In genomic region chr1:149888160-149888998, GRCh38 we compare ENCODE assay signal across 8 cellular contexts. TPM values are rescaled to one million over a fixed set of nuclear protein-coding genes. Genes with fewer than 3 reads are reported as not detected.
A peak's percentile ranks its signal among the peaks of the same experiment; 100 is the strongest.
DNase-seq lines count a peak whose midpoint lies in the region; ATAC-seq and TF ChIP-seq lines count a peak whose summit lies in the region.

No MANE protein-coding gene starts in this region.

- H3K79me2 ChIP-seq in PC-9 (ENCODE audit: low read depth): peaks cover 18% of the 10 kb centered on the region
- peaks cover 3% of the 10 kb centered on the region for H3K79me2 ChIP-seq in fibroblast of lung (ENCODE audit: control insufficient read depth, insufficient read depth, low read length)

- POLR2A ChIA-PET in PC-9 (lab: Charles Lee; ENCODE audit: unreplicated experiment): interaction anchor here (0.6 to 2.4 kb wide), 11 partner anchors 33 to 394 kb away, joined by 3 to 33 read pairs (median 6); partner anchors contain the start of genes CIART, OTUD7B and PLEKHO1
- POLR2A ChIA-PET in naive thymus-derived CD8-positive, alpha-beta T cell (lab: Charles Lee): interaction anchor here (0.5 to 7.6 kb wide), 36 partner anchors 8 to 1169 kb away, joined by 3 to 353 read pairs (median 9); partner anchors contain the start of genes ANP32E, BOLA1, CIART and OTUD7B

- no peak overlapping the region for H3K27ac Mint-ChIP-seq in naive thymus-derived CD8-positive, alpha-beta T cell
- H3K27ac Mint-ChIP-seq in stimulated activated naive B cell treated with anti-CD40 and anti-IgM and Interleukin-4, amounts not matched to agents 10 μg/mL and 1 μg/mL and 100 μg/mL, for 72 hours: no peak overlapping the region

- H3K27me3 ChIP-seq in PC-9 (ENCODE audit: insufficient read depth, low read depth) (no peaks in the 10 kb centered on the region), fibroblast of lung (ENCODE audit: control insufficient read depth, insufficient read depth, low read length) (no peaks in the 10 kb centered on the region)

- TF ChIP-seq CTCF in PC-9 (conservative IDR thresholded peaks at IDR 0.05) (peak; percentile 74), fibroblast of lung (conservative IDR thresholded peaks at IDR 0.05 in 1 of 2, IDR thresholded peaks at IDR 0.05 in 1 of 2; ENCODE audit: low read depth in 1 of 2, low read length in 2 of 2) (peak; percentile 44 to 68)

- H3K9me2 ChIP-seq in PC-9 (ENCODE audit: insufficient read depth): no peaks in the 10 kb centered on the region

- no peak overlapping the region for H3K4me3 Mint-ChIP-seq in activated T-cell treated with anti-CD3 and anti-CD28 coated beads, Interleukin-2, amount 50 U/mL, for 4 hours
- no peak overlapping the region for H3K4me3 Mint-ChIP-seq in naive thymus-derived CD8-positive, alpha-beta T cell
- no peak overlapping the region for H3K4me3 Mint-ChIP-seq in stimulated activated naive B cell treated with anti-CD40 and anti-IgM and Interleukin-4, amounts not matched to agents 10 μg/mL and 1 μg/mL and 100 μg/mL, for 72 hours

- peak overlapping the region; percentile 94 for H3K4me2 ChIP-seq in PC-9
- peak overlapping the region; percentile 79 for H3K4me2 ChIP-seq in fibroblast of lung (ENCODE audit: extremely low read depth, insufficient read depth, low read length)

- ATAC-seq in GM21526 (IDR thresholded peaks at IDR 0.05; ENCODE audit: low FRiP score, unreplicated experiment): peak; percentile 20
- ATAC-seq in activated T-cell treated with anti-CD3 and anti-CD28 coated beads, Interleukin-2, amount 50 U/mL, for 4 hours: peak; percentile 8 to 19
- ATAC-seq in naive thymus-derived CD8-positive, alpha-beta T cell: peak in 1 of 2 donors; percentile 8
- peak; percentile 38 for ATAC-seq in stimulated activated naive B cell treated with anti-CD40 and anti-IgM and Interleukin-4, amounts not matched to agents 10 μg/mL and 1 μg/mL and 100 μg/mL, for 72 hours (replicated peaks)

- in situ Hi-C loops in KBM-7 (cut with MboI; ENCODE audit: low pct_unique_long_range_greater_than_20kb, low sequenced_read_pairs): no loop called here

- H2AFZ ChIP-seq in PC-9 (peak overlapping the region; percentile 90), fibroblast of lung (ENCODE audit: low read length) (peak overlapping the region; percentile 95)

- intact Hi-C loops in PC-9 (cut with micrococcal nuclease; ENCODE audit: unreplicated experiment): loop anchor here (1.0 to 10.0 kb wide), 4 partner anchors 51 to 276 kb away; no protein-coding TSS in a partner anchor

- H3F3A ChIP-seq in PC-9 (ENCODE audit: insufficient read depth, low read depth): peaks cover 41% of the 10 kb centered on the region

- peaks cover 3% of the 10 kb centered on the region for H3K4me1 Mint-ChIP-seq in activated T-cell treated with anti-CD3 and anti-CD28 coated beads, Interleukin-2, amount 50 U/mL, for 4 hours (ENCODE audit: low read depth)
- H3K4me1 Mint-ChIP-seq in naive thymus-derived CD8-positive, alpha-beta T cell: peaks cover 0 to 5% (median 2%) of the 10 kb centered on the region in 4 donors
- H3K4me1 Mint-ChIP-seq in stimulated activated naive B cell treated with anti-CD40 and anti-IgM and Interleukin-4, amounts not matched to agents 10 μg/mL and 1 μg/mL and 100 μg/mL, for 72 hours: peaks cover 4 to 5% of the 10 kb centered on the region in 2 donors

- H4K20me1 ChIP-seq in PC-9 (ENCODE audit: insufficient read depth) (no peaks in the 10 kb centered on the region), fibroblast of lung (ENCODE audit: control insufficient read depth, extremely low read depth, insufficient read depth, low read length) (no peaks in the 10 kb centered on the region)

- H3K9me3 ChIP-seq in PC-9 (ENCODE audit: insufficient read depth, low read depth) (no peaks in the 10 kb centered on the region), fibroblast of lung (ENCODE audit: control insufficient read depth, insufficient read depth, low read depth, low read length) (no peaks in the 10 kb centered on the region)

- H3K9ac ChIP-seq in fibroblast of lung (ENCODE audit: insufficient read depth, low read length): peak overlapping the region; percentile 73

- no peaks in the 10 kb centered on the region for H3K27me3 Mint-ChIP-seq in activated T-cell treated with anti-CD3 and anti-CD28 coated beads, Interleukin-2, amount 50 U/mL, for 4 hours (ENCODE audit: low read depth)
- no peaks in the 10 kb centered on the region for H3K27me3 Mint-ChIP-seq in naive thymus-derived CD8-positive, alpha-beta T cell
- no peaks in the 10 kb centered on the region for H3K27me3 Mint-ChIP-seq in stimulated activated naive B cell treated with anti-CD40 and anti-IgM and Interleukin-4, amounts not matched to agents 10 μg/mL and 1 μg/mL and 100 μg/mL, for 72 hours

- H3K4me1 ChIP-seq in PC-9 (replicated peaks; ENCODE audit: insufficient read depth) (peaks cover 27% of the 10 kb centered on the region), fibroblast of lung (ENCODE audit: control insufficient read depth, extremely low read depth, insufficient read depth, low read length) (peaks cover 5% of the 10 kb centered on the region)

- H3K27ac ChIP-seq in PC-9 (peak overlapping the region; percentile 97), fibroblast of lung (ENCODE audit: insufficient read depth, low read length) (peak overlapping the region; percentile 98)

- H3K9me3 Mint-ChIP-seq in activated T-cell treated with anti-CD3 and anti-CD28 coated beads, Interleukin-2, amount 50 U/mL, for 4 hours: no peaks in the 10 kb centered on the region
- no peaks in the 10 kb centered on the region for H3K9me3 Mint-ChIP-seq in naive thymus-derived CD8-positive, alpha-beta T cell
- no peaks in the 10 kb centered on the region for H3K9me3 Mint-ChIP-seq in stimulated activated naive B cell treated with anti-CD40 and anti-IgM and Interleukin-4, amounts not matched to agents 10 μg/mL and 1 μg/mL and 100 μg/mL, for 72 hours

- peak overlapping the region; percentile 79 for H3K4me3 ChIP-seq in PC-9
- peak overlapping the region; percentile 39 to 80 (median 62) for H3K4me3 ChIP-seq in fibroblast of lung (replicated peaks in 1 of 4; ENCODE audit: control extremely low read depth in 1 of 4, insufficient read depth in 1 of 4, low read depth in 3 of 4, low read length in 4 of 4)

- H3K36me3 Mint-ChIP-seq in activated T-cell treated with anti-CD3 and anti-CD28 coated beads, Interleukin-2, amount 50 U/mL, for 4 hours (ENCODE audit: insufficient read depth): no peaks in the 10 kb centered on the region
- no peaks in the 10 kb centered on the region for H3K36me3 Mint-ChIP-seq in naive thymus-derived CD8-positive, alpha-beta T cell
- H3K36me3 Mint-ChIP-seq in stimulated activated naive B cell treated with anti-CD40 and anti-IgM and Interleukin-4, amounts not matched to agents 10 μg/mL and 1 μg/mL and 100 μg/mL, for 72 hours: no peaks in the 10 kb centered on the region

- CTCF ChIA-PET in PC-9 (lab: Charles Lee): interaction anchor here (0.6 to 0.9 kb wide), 2 partner anchors 74 to 299 kb away, joined by 3 read pairs; no protein-coding TSS in a partner anchor

- BruUV-seq in PC-9 (replicated peaks; lab: Mats Ljungman, UMichigan): TSS peak; percentile 40

- peak; percentile 72 for DNase-seq in CMK (ENCODE audit: low read depth)
- peak; percentile 98 for DNase-seq in KBM-7
- DNase-seq in PC-9: peak; percentile 73 to 81
- DNase-seq in activated T-cell treated with anti-CD3 and anti-CD28 coated beads, Interleukin-2, amount 50 U/mL, for 4 hours: peak; percentile 53
- DNase-seq in fibroblast of lung (ENCODE audit: low read depth in 2 of 2): peak; percentile 88 to 95
- DNase-seq in naive thymus-derived CD8-positive, alpha-beta T cell: peak in 6 of 10 donors; percentile 50 to 81 (median 64)
- peak; percentile 82 for DNase-seq in stimulated activated naive B cell treated with anti-CD40 and anti-IgM and Interleukin-4, amounts not matched to agents 10 μg/mL and 1 μg/mL and 100 μg/mL, for 72 hours

- no peaks in the 10 kb centered on the region for H3K36me3 ChIP-seq in PC-9 (ENCODE audit: low read depth)
- no peaks in the 10 kb centered on the region for H3K36me3 ChIP-seq in fibroblast of lung (ENCODE audit: control insufficient read depth, insufficient read depth, low read length)

RNA-seq across cellular contexts. Expression of gene BOLA1, which starts 11.0 kb away (rescaled TPM):
- total RNA-seq in PC-9 (2021) (16.2 and 23.7 TPM in 2 replicates), fibroblast of lung (10.0 and 12.4 TPM in 2 replicates)
- total RNA-seq in activated T-cell treated with anti-CD3 and anti-CD28 coated beads, Interleukin-2, amount 50 U/mL, for 4 hours: 10 to 100 TPM; 15.7 to 18.9 (median 17.9) TPM
- 6.4 and 7.0 TPM in 2 replicates for polyA plus RNA-seq in fibroblast of lung
- polyA plus RNA-seq in fibroblast of lung (2012): 9.2 and 12.2 TPM in 2 replicates
- polyA minus RNA-seq in fibroblast of lung (ENCODE audit: low replicate concordance): 0.71 and 0.93 TPM in 2 replicates
- 10 to 100 TPM; 21.1 to 21.6 TPM for total RNA-seq in naive thymus-derived CD8-positive, alpha-beta T cell
- polyA plus RNA-seq in naive thymus-derived CD8-positive, alpha-beta T cell: 10 to 100 TPM; 19.7 to 34.1 (median 24.3) TPM

RNA-seq across cellular contexts. Expression of gene SV2A, which starts 29.3 kb away (rescaled TPM):
- total RNA-seq in PC-9 (2021) (0.20 and 0.33 TPM in 2 replicates), fibroblast of lung (17.5 and 39.6 TPM in 2 replicates)
- total RNA-seq in activated T-cell treated with anti-CD3 and anti-CD28 coated beads, Interleukin-2, amount 50 U/mL, for 4 hours: 1 to 10 TPM; 4.8 to 5.4 (median 5.0) TPM
- 26.8 and 35.8 TPM in 2 replicates for polyA plus RNA-seq in fibroblast of lung
- polyA plus RNA-seq in fibroblast of lung (2012): 27.8 and 38.7 TPM in 2 replicates
- 84.9 and 114 TPM in 2 replicates for polyA minus RNA-seq in fibroblast of lung (ENCODE audit: low replicate concordance)
- total RNA-seq in naive thymus-derived CD8-positive, alpha-beta T cell: 1 to 10 TPM; 3.0 TPM
- 1 to 10 TPM; 1.6 to 2.6 (median 2.3) TPM for polyA plus RNA-seq in naive thymus-derived CD8-positive, alpha-beta T cell

RNA-seq across cellular contexts. Expression of gene SF3B4, which starts 39.2 kb away (rescaled TPM):
- total RNA-seq in PC-9 (2021) (50.8 and 73.1 TPM in 2 replicates), fibroblast of lung (8.0 and 9.9 TPM in 2 replicates)
- total RNA-seq in activated T-cell treated with anti-CD3 and anti-CD28 coated beads, Interleukin-2, amount 50 U/mL, for 4 hours: 100 to 1,000 TPM; 129 to 135 (median 130) TPM
- 29.9 and 41.2 TPM in 2 replicates for polyA plus RNA-seq in fibroblast of lung
- polyA plus RNA-seq in fibroblast of lung (2012): 48.4 and 79.5 TPM in 2 replicates
- polyA minus RNA-seq in fibroblast of lung (ENCODE audit: low replicate concordance): 84.0 and 88.2 TPM in 2 replicates
- total RNA-seq in naive thymus-derived CD8-positive, alpha-beta T cell: 10 to 100 TPM; 46.5 to 50.5 TPM
- 10 to 100 TPM; 55.7 to 90.4 (median 71.9) TPM for polyA plus RNA-seq in naive thymus-derived CD8-positive, alpha-beta T cell

RNA-seq across cellular contexts. Expression of gene MTMR11, which starts 48.3 kb away (rescaled TPM):
- 16.0 and 18.2 TPM in 2 replicates for total RNA-seq in PC-9 (2021)
- total RNA-seq in activated T-cell treated with anti-CD3 and anti-CD28 coated beads, Interleukin-2, amount 50 U/mL, for 4 hours: 1 to 10 TPM; 1.3 to 2.5 (median 2.0) TPM
- 5.6 and 14.0 TPM in 2 replicates for total RNA-seq in fibroblast of lung
- 14.5 and 17.5 TPM in 2 replicates for polyA plus RNA-seq in fibroblast of lung
- polyA plus RNA-seq in fibroblast of lung (2012): 9.8 and 11.7 TPM in 2 replicates
- 24.2 and 42.0 TPM in 2 replicates for polyA minus RNA-seq in fibroblast of lung (ENCODE audit: low replicate concordance)
- total RNA-seq in naive thymus-derived CD8-positive, alpha-beta T cell: 1 to 10 TPM; 1.5 TPM
- polyA plus RNA-seq in naive thymus-derived CD8-positive, alpha-beta T cell: under 1 TPM in 1 of 3 donors, not detected in 2; 0.09 TPM
